Comparison of ENCODE assay signal across 15 cellular contexts in the genomic region with DNA sequence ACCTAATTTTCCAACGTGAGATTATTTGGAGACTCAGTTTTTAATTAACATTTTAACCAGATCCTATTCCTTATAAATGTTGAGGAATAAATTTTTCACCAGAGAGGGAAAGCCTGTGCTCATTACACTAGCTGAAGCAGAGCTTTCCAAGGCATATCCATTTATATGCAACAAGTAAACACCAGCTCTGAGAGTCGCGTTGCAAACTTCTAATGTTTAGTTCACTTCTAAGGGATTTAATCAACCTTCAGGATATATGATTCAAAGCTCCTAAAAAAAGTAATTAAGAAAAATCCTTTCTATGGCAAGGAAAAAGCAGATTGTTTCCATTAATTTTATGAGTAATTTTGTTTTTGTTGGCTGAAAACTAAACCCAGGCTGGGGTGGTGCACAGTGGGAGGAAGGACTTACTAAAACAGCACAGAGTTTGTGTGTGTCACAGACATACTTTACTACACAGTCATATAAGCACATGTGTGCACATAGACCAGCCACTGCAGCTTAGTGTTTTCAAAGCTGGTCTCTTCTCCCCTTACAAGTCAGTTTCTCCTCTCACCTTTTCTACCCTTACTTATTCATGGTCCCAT.
A peak's percentile ranks its signal among the peaks of the same experiment; 100 is the strongest.
DNase-seq lines count a peak whose midpoint lies in the region; ATAC-seq and TF ChIP-seq lines count a peak whose summit lies in the region.
"Had no signal": no experiment of that assay in that cellular context is flagged by ENCODE, and none has a peak within 500 bp of the region (broad histone marks: within the 10 kb centered on the region; RNA-seq: fewer than 3 reads in every experiment).

No MANE protein-coding gene starts in this region.

- no peaks in the 10 kb centered on the region for H3K9me3 ChIP-seq in effector memory CD4-positive, alpha-beta T cell (ENCODE audit: control insufficient read depth, low read length)
- H3K9me3 ChIP-seq in CD8-positive, alpha-beta memory T cell (ENCODE audit: low read length), result no peaks in the 10 kb centered on the region
- H3K9me3 ChIP-seq: right atrium auricular region, tibial artery had no signal

- H3K27ac Mint-ChIP-seq in stimulated activated memory B cell treated with anti-CD40 and anti-IgM and Interleukin-4, amounts not matched to agents 10 μg/mL and 1 μg/mL and 100 μg/mL, for 72 hours, result peak overlapping the region; percentile 1
- no peak overlapping the region for H3K27ac Mint-ChIP-seq in CD8-positive, alpha-beta memory T cell
- H3K27ac Mint-ChIP-seq: activated CD8-positive, alpha-beta memory T cell treated with anti-CD3 and anti-CD28 coated beads, Interleukin-2, amount 10 ng/mL, durations not matched to agents 7 days and 5 days; activated naive CD8-positive, alpha-beta T cell treated with anti-CD3 and anti-CD28 coated beads for 36 hours; endodermal cell had no signal

- no peaks in the 10 kb centered on the region for H3K27me3 ChIP-seq in foreskin keratinocyte
- no peaks in the 10 kb centered on the region for H3K27me3 ChIP-seq in effector memory CD4-positive, alpha-beta T cell (replicated peaks; ENCODE audit: control insufficient read depth, insufficient read depth, low read length, poor library complexity, severe bottlenecking)
- no peaks in the 10 kb centered on the region for H3K27me3 ChIP-seq in CD8-positive, alpha-beta memory T cell (ENCODE audit: insufficient read depth, low read length, poor library complexity, severe bottlenecking)
- H3K27me3 ChIP-seq: right atrium auricular region, tibial artery had no signal

- in situ Hi-C loops in astrocyte of the cerebellum (cut with HindIII; ENCODE audit: low sequenced_read_pairs), result no loop called here

- H3K4me3 ChIP-seq in HFF-Myc (replicated peaks; ENCODE audit: low read depth, low read length) (no peak overlapping the region), astrocyte of the cerebellum (ENCODE audit: low read depth, low read length) (no peak overlapping the region)
- no peak overlapping the region for H3K4me3 ChIP-seq in effector memory CD4-positive, alpha-beta T cell (ENCODE audit: insufficient read depth, low read depth, low read length, poor library complexity, severe bottlenecking)
- H3K4me3 ChIP-seq in CD8-positive, alpha-beta memory T cell (ENCODE audit: low read length), result no peak overlapping the region
- H3K4me3 ChIP-seq: right atrium auricular region, tibial artery had no signal

- CTCF ChIA-PET in CD8-positive, alpha-beta memory T cell (lab: Charles Lee), result no interaction called here

- H3K36me3 ChIP-seq in effector memory CD4-positive, alpha-beta T cell (ENCODE audit: control insufficient read depth, insufficient read depth, low read length), result no peaks in the 10 kb centered on the region
- H3K36me3 ChIP-seq in CD8-positive, alpha-beta memory T cell (ENCODE audit: insufficient read depth, low read length), result no peaks in the 10 kb centered on the region
- H3K36me3 ChIP-seq: right atrium auricular region, tibial artery had no signal

- peak; percentile 98 for ATAC-seq in foreskin keratinocyte
- ATAC-seq in stimulated activated memory B cell treated with anti-CD40 and anti-IgM and Interleukin-4, amounts not matched to agents 10 μg/mL and 1 μg/mL and 100 μg/mL, for 72 hours, result no peak
- ATAC-seq: activated CD8-positive, alpha-beta memory T cell treated with anti-CD3 and anti-CD28 coated beads, Interleukin-2, amount 10 ng/mL, durations not matched to agents 7 days and 5 days; Panc1 had no signal

- DNase-seq in HFF-Myc (ENCODE audit: extremely low read depth, low read depth) (peak; percentile 87), astrocyte of the cerebellum (ENCODE audit: low read depth) (peak; percentile 86), foreskin keratinocyte (peak; percentile 38 to 72), ureter (ENCODE audit: low spot score) (no peak), GDM1 (lab: John Stamatoyannopoulos, UW) (no peak)
- no peak for DNase-seq in effector memory CD4-positive, alpha-beta T cell
- no peak for DNase-seq in CD8-positive, alpha-beta memory T cell
- DNase-seq: activated CD8-positive, alpha-beta memory T cell treated with anti-CD3 and anti-CD28 coated beads, Interleukin-2, amount 10 ng/mL, durations not matched to agents 7 days and 5 days; activated naive CD8-positive, alpha-beta T cell treated with anti-CD3 and anti-CD28 coated beads for 36 hours; DMS 273 treated with DMSO at 0.1 percent for 48 hours; endodermal cell; tibial artery had no signal

- peaks cover 6% of the 10 kb centered on the region for H3K4me1 ChIP-seq in foreskin keratinocyte
- H3K4me1 ChIP-seq in effector memory CD4-positive, alpha-beta T cell (ENCODE audit: control insufficient read depth, insufficient read depth, low read length, poor library complexity, severe bottlenecking), result no peaks in the 10 kb centered on the region
- no peaks in the 10 kb centered on the region for H3K4me1 ChIP-seq in CD8-positive, alpha-beta memory T cell (ENCODE audit: insufficient read depth, low read length)
- H3K4me1 ChIP-seq: right atrium auricular region had no signal

- POLR2A ChIA-PET in CD8-positive, alpha-beta memory T cell (lab: Charles Lee), result no interaction called here

- H3K27me3 Mint-ChIP-seq in stimulated activated memory B cell treated with anti-CD40 and anti-IgM and Interleukin-4, amounts not matched to agents 10 μg/mL and 1 μg/mL and 100 μg/mL, for 72 hours, result no peaks in the 10 kb centered on the region
- H3K27me3 Mint-ChIP-seq in CD8-positive, alpha-beta memory T cell, result peaks cover 0 to 1% of the 10 kb centered on the region in 2 donors
- H3K27me3 Mint-ChIP-seq: activated CD8-positive, alpha-beta memory T cell treated with anti-CD3 and anti-CD28 coated beads, Interleukin-2, amount 10 ng/mL, durations not matched to agents 7 days and 5 days had no signal

- no peaks in the 10 kb centered on the region for H3K9me3 Mint-ChIP-seq in stimulated activated memory B cell treated with anti-CD40 and anti-IgM and Interleukin-4, amounts not matched to agents 10 μg/mL and 1 μg/mL and 100 μg/mL, for 72 hours
- H3K9me3 Mint-ChIP-seq in CD8-positive, alpha-beta memory T cell, result peaks cover 0 to 7% (median 2%) of the 10 kb centered on the region in 5 donors

- peaks cover 13% of the 10 kb centered on the region for H3K4me1 Mint-ChIP-seq in stimulated activated memory B cell treated with anti-CD40 and anti-IgM and Interleukin-4, amounts not matched to agents 10 μg/mL and 1 μg/mL and 100 μg/mL, for 72 hours
- no peaks in the 10 kb centered on the region for H3K4me1 Mint-ChIP-seq in CD8-positive, alpha-beta memory T cell
- H3K4me1 Mint-ChIP-seq: activated CD8-positive, alpha-beta memory T cell treated with anti-CD3 and anti-CD28 coated beads, Interleukin-2, amount 10 ng/mL, durations not matched to agents 7 days and 5 days; activated naive CD8-positive, alpha-beta T cell treated with anti-CD3 and anti-CD28 coated beads for 36 hours; endodermal cell had no signal

- TF ChIP-seq CTCF in HFF-Myc (IDR thresholded peaks at IDR 0.05; ENCODE audit: low read depth, low read length, missing control alignments) (no peak), astrocyte of the cerebellum (IDR thresholded peaks at IDR 0.05; ENCODE audit: low read depth, low read length, missing control alignments) (no peak), foreskin keratinocyte (conservative IDR thresholded peaks at IDR 0.05) (no peak)

- peaks cover 27% of the 10 kb centered on the region for H3K36me3 Mint-ChIP-seq in stimulated activated memory B cell treated with anti-CD40 and anti-IgM and Interleukin-4, amounts not matched to agents 10 μg/mL and 1 μg/mL and 100 μg/mL, for 72 hours
- H3K36me3 Mint-ChIP-seq in CD8-positive, alpha-beta memory T cell, result no peaks in the 10 kb centered on the region
- H3K36me3 Mint-ChIP-seq: activated CD8-positive, alpha-beta memory T cell treated with anti-CD3 and anti-CD28 coated beads, Interleukin-2, amount 10 ng/mL, durations not matched to agents 7 days and 5 days; activated naive CD8-positive, alpha-beta T cell treated with anti-CD3 and anti-CD28 coated beads for 36 hours had no signal

- no peak overlapping the region for H3K4me3 Mint-ChIP-seq in stimulated activated memory B cell treated with anti-CD40 and anti-IgM and Interleukin-4, amounts not matched to agents 10 μg/mL and 1 μg/mL and 100 μg/mL, for 72 hours
- no peak overlapping the region for H3K4me3 Mint-ChIP-seq in CD8-positive, alpha-beta memory T cell
- H3K4me3 Mint-ChIP-seq: activated CD8-positive, alpha-beta memory T cell treated with anti-CD3 and anti-CD28 coated beads, Interleukin-2, amount 10 ng/mL, durations not matched to agents 7 days and 5 days; activated naive CD8-positive, alpha-beta T cell treated with anti-CD3 and anti-CD28 coated beads for 36 hours; endodermal cell had no signal

- H3K27ac ChIP-seq in foreskin keratinocyte, result no peak overlapping the region
- no peak overlapping the region for H3K27ac ChIP-seq in effector memory CD4-positive, alpha-beta T cell (ENCODE audit: insufficient read depth, low read length, poor library complexity, severe bottlenecking)
- no peak overlapping the region for H3K27ac ChIP-seq in CD8-positive, alpha-beta memory T cell (ENCODE audit: low read depth, low read length)
- H3K27ac ChIP-seq: right atrium auricular region, tibial artery had no signal

Comparison
In these comparisons a context has a peak if more than half of its experiments do, and no peak if none do; other contexts are left out.
1. DNase-seq: peak in HFF-Myc (single experiment), astrocyte of the cerebellum (single experiment) and foreskin keratinocyte (2 of 2); none in ureter (single experiment), effector memory CD4-positive, alpha-beta T cell (0 of 3), CD8-positive, alpha-beta memory T cell (0 of 5) and GDM1 (single experiment).